Comparison of ENCODE assay signal across 22 cellular contexts in the genomic region with DNA sequence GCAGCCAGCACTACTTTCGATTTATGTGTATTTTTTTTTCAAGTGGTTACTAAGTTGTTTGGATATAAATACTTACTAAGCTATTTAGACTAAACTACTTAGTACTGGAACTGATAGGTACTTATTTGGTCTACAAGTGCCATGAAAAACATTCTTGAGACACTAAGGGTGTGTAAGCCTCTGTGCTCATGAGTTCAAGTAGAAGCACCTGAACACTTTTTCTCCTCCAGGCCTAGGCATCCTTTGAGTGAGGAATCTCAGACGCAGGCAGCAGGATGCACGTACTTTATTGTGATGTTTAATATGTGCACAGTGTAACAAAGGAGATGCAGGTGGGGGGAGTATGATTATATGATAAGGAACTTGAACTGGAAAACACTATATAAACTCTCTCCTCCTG. TPM values are rescaled to one million over a fixed set of nuclear protein-coding genes. Genes with fewer than 3 reads are reported as not detected.
A peak's percentile ranks its signal among the peaks of the same experiment; 100 is the strongest.
DNase-seq lines count a peak whose midpoint lies in the region; ATAC-seq and TF ChIP-seq lines count a peak whose summit lies in the region.
"Had no signal": no experiment of that assay in that cellular context is flagged by ENCODE, and none has a peak within 500 bp of the region (broad histone marks: within the 10 kb centered on the region; RNA-seq: fewer than 3 reads in every experiment).

No MANE protein-coding gene starts in this region.

- no peak for TF ChIP-seq CTCF in VCaP (conservative IDR thresholded peaks at IDR 0.05)
- no peak for TF ChIP-seq CTCF in lower lobe of right lung (IDR thresholded peaks at IDR 0.05)
- TF ChIP-seq CTCF in upper lobe of right lung (IDR thresholded peaks at IDR 0.05): no peak
- TF ChIP-seq CTCF in adrenal gland (IDR thresholded peaks at IDR 0.05): no peak

- TF ChIP-seq POLR2A in adrenal gland (IDR thresholded peaks at IDR 0.05): no peak

- intact Hi-C loops in lower lobe of right lung (cut with DNase I) (no loop called here), upper lobe of right lung (cut with DNase I) (no loop called here), adrenal gland (cut with DNase I) (no loop called here)

- no peaks in the 10 kb centered on the region for H3K27me3 ChIP-seq in lower lobe of right lung (ENCODE audit: low read depth)
- H3K27me3 ChIP-seq in upper lobe of right lung: no peaks in the 10 kb centered on the region
- no peaks in the 10 kb centered on the region for H3K27me3 ChIP-seq in adrenal gland
- H3K27me3 ChIP-seq: BLaER1 had no signal

- no peaks in the 10 kb centered on the region for H3K9me3 ChIP-seq in lower lobe of right lung
- H3K9me3 ChIP-seq in upper lobe of right lung: no peaks in the 10 kb centered on the region
- H3K9me3 ChIP-seq in adrenal gland (replicated peaks in 1 of 3): no peaks in the 10 kb centered on the region
- H3K9me3 ChIP-seq: BLaER1 had no signal

- H3K27ac ChIP-seq in VCaP: peak overlapping the region; percentile 17
- H3K27ac ChIP-seq in lower lobe of right lung: no peak overlapping the region
- H3K27ac ChIP-seq in upper lobe of right lung: no peak overlapping the region
- no peak overlapping the region for H3K27ac ChIP-seq in adrenal gland
- H3K27ac ChIP-seq: BLaER1, HL-60 had no signal

- no peaks in the 10 kb centered on the region for H3K4me1 ChIP-seq in lower lobe of right lung
- H3K4me1 ChIP-seq in upper lobe of right lung: no peaks in the 10 kb centered on the region
- H3K4me1 ChIP-seq in adrenal gland (replicated peaks in 1 of 2): no peaks in the 10 kb centered on the region

- DNase-seq in DMS79 treated with DMSO at 0.1 percent for 48 hours (lab: John Stamatoyannopoulos, UW) (peak; percentile 94), lower lobe of right lung (no peak), upper lobe of right lung (no peak), adrenal gland (no peak)
- DNase-seq: 8988T; Calu3; CD4-positive, alpha-beta memory T cell; DMS53; GDM1; GOT3; H7; HFFc6; IMR-90 had no signal

- no peak overlapping the region for H3K4me3 ChIP-seq in lower lobe of right lung
- no peak overlapping the region for H3K4me3 ChIP-seq in upper lobe of right lung
- H3K4me3 ChIP-seq in adrenal gland: no peak overlapping the region
- H3K4me3 ChIP-seq: BLaER1, K562 had no signal

- H3K36me3 ChIP-seq in lower lobe of right lung: no peaks in the 10 kb centered on the region
- H3K36me3 ChIP-seq in upper lobe of right lung: no peaks in the 10 kb centered on the region
- H3K36me3 ChIP-seq in adrenal gland (replicated peaks in 1 of 2): no peaks in the 10 kb centered on the region

- 92 to 98% (median 96%) methylated on average over 3 of the region's 3 CpGs for WGBS in adrenal gland, 4 donors

- ATAC-seq in lower lobe of right lung (peak; percentile 90 to 95), upper lobe of right lung (peak; percentile 86), GM19324 (IDR thresholded peaks at IDR 0.05; ENCODE audit: low FRiP score, unreplicated experiment) (no peak), HG03139 (IDR thresholded peaks at IDR 0.05; ENCODE audit: unreplicated experiment) (no peak)
- ATAC-seq: HCT116, K562 had no signal

RNA-seq across cellular contexts. Expression of a gene that starts 7.8 kb away (rescaled TPM):
- 1.9 TPM for total RNA-seq in lower lobe of right lung
- total RNA-seq in upper lobe of right lung: 0.81 TPM
- 1 to 10 TPM in 7 of 8 donors, under 1 TPM in 1; 0.42 to 6.6 (median 3.1) TPM for total RNA-seq in adrenal gland
- polyA plus RNA-seq in adrenal gland: 1 to 10 TPM in 2 of 3 donors, under 1 TPM in 1; 0.71 to 1.8 (median 1.4) TPM

RNA-seq across cellular contexts. Expression of a gene that starts 59.2 kb away (rescaled TPM):
- total RNA-seq in lower lobe of right lung (not detected), upper lobe of right lung (not detected), adrenal gland (1 to 10 TPM in 1 of 8 donors, under 1 TPM in 2, not detected in 5; 0.36 to 1.8 (median 0.38) TPM)
- polyA plus RNA-seq in adrenal gland: under 1 TPM in 2 of 3 donors, not detected in 1; 0.67 to 0.73 TPM
- total RNA-seq: CD4-positive, alpha-beta memory T cell; HT1080; IMR-90 had no signal
- polyA plus RNA-seq: CD14-positive monocyte; CD4-positive, alpha-beta memory T cell had no signal

Comparison
In these comparisons a context has a peak if more than half of its experiments do, and no peak if none do; other contexts are left out.
1. ATAC-seq: peak in lower lobe of right lung (2 of 2) and upper lobe of right lung (single experiment); none in GM19324 (single experiment) and HG03139 (single experiment).